7 cellular contexts compared by ENCODE assay signal in the genomic region with DNA sequence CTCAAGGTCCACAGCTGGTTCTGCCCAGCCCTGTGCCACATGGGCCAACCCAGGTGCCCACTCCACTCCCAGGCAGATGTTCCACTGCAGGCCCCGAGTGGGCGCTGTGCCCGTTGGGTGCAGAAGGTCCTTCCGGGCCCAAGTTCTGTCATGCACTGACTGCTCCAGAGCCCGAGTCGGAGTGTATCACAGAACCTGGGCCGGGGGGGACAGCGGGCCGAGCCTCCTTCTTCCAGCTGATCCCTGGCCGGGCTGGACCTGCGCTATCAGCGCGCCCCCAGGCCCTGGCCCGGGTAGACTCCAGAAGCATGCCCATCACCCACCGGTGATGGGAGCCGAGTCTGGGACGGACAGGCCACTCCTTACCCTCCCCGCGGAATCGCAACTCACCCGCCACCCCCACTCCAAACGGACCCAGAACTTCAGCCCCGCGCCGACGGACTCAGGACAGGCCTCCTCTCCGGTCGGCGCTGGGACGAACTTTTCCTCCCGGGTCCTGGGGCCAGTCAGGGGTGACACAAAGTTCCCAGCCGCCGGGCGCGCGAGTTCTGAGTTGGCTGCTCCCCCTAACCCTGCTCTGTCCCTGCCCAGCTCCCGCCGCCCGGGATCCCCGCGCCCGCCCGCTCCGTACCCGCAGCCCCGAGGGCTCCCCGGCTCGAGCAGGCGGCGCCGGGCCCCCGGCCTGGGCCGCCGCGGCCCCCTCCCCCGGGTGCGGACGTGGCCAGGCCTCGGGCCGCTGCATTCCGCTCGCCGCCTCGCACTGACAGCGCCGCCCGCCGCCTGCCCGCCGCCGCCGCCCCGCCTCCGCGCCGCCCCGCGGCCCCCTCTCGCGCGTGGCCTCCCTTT. TPM values are rescaled to one million over a fixed set of nuclear protein-coding genes. Genes with fewer than 3 reads are reported as not detected.
A peak's percentile ranks its signal among the peaks of the same experiment; 100 is the strongest.
DNase-seq lines count a peak whose midpoint lies in the region; ATAC-seq and TF ChIP-seq lines count a peak whose summit lies in the region.

A gene with protein sequence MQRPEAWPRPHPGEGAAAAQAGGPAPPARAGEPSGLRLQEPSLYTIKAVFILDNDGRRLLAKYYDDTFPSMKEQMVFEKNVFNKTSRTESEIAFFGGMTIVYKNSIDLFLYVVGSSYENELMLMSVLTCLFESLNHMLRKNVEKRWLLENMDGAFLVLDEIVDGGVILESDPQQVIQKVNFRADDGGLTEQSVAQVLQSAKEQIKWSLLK (minus strand): TSS at position 762 of the 846 bp plus-strand sequence. CDS start 20 bp downstream, at position 742.

- POLR2A ChIA-PET in Panc1 (lab: Charles Lee), result interaction anchor here (0.5 kb wide), 1 partner anchor 122 kb away, joined by 7 read pairs; no protein-coding TSS in a partner anchor

- H3K4me1 ChIP-seq in Panc1 (ENCODE audit: control insufficient read depth, insufficient read depth, low read length), result peaks cover 11% of the 10 kb centered on the region
- peaks cover 5% of the 10 kb centered on the region for H3K4me1 ChIP-seq in cardiac muscle cell (ENCODE audit: low read depth)

- TF ChIP-seq POLR2A in GM18505 (IDR thresholded peaks at IDR 0.05; ENCODE audit: borderline replicate concordance, extremely low read depth, insufficient read depth, insufficient read length), result no peak

- H3K27ac ChIP-seq in Panc1 (ENCODE audit: low read length) (peak within 1 kb of the TSS; percentile 25; the same call in 1 of the 2 replicates), cardiac muscle cell (no peak within 1 kb of the TSS)

- H3K9me3 Mint-ChIP-seq in activated naive CD4-positive, alpha-beta T cell treated with anti-CD3 and anti-CD28 coated beads, Interleukin-2, amount 10 ng/mL, durations not matched to agents 7 days and 5 days, result no peaks in the 10 kb centered on the region

- no peaks in the 10 kb centered on the region for H3K36me3 Mint-ChIP-seq in activated naive CD4-positive, alpha-beta T cell treated with anti-CD3 and anti-CD28 coated beads, Interleukin-2, amount 10 ng/mL, durations not matched to agents 7 days and 5 days

- intact Hi-C loops in Panc1 (cut with micrococcal nuclease; ENCODE audit: unreplicated experiment), result no loop called here
- intact Hi-C loops in posterior vena cava (cut with DNase I), result no loop called here

- peak; percentile 22 for DNase-seq in Panc1 (ENCODE audit: low read depth, low spot score)
- peak; percentile 77 for DNase-seq in activated naive CD4-positive, alpha-beta T cell treated with anti-CD3 and anti-CD28 coated beads, Interleukin-2, amount 10 ng/mL, durations not matched to agents 7 days and 5 days
- peak; percentile 57 to 61 for DNase-seq in cardiac muscle cell (ENCODE audit: low read depth in 1 of 2, low spot score in 1 of 2)
- DNase-seq in posterior vena cava (ENCODE audit: low spot score), result peak; percentile 91
- no peak for DNase-seq in GDM1 (lab: John Stamatoyannopoulos, UW)

- in situ Hi-C loops in Panc1 (cut with HindIII; ENCODE audit: low pct_unique_long_range_greater_than_20kb, low sequenced_read_pairs), result no loop called here

- CTCF ChIA-PET in Panc1 (lab: Charles Lee), result interaction anchor here (2.4 kb wide), 1 partner anchor 12 kb away, joined by 7 read pairs; no protein-coding TSS in a partner anchor
- CTCF ChIA-PET in activated naive CD4-positive, alpha-beta T cell treated with anti-CD3 and anti-CD28 coated beads, Interleukin-2, amount 10 ng/mL, durations not matched to agents 7 days and 5 days (lab: Charles Lee), result interaction anchor here (1.1 to 4.2 kb wide), 10 partner anchors 8 to 90 kb away, joined by 3 to 36 read pairs (median 7); partner anchors contain the start of gene NFE2L1

- peaks cover 85% of the 10 kb centered on the region for H3K27me3 Mint-ChIP-seq in activated naive CD4-positive, alpha-beta T cell treated with anti-CD3 and anti-CD28 coated beads, Interleukin-2, amount 10 ng/mL, durations not matched to agents 7 days and 5 days

- H3K4me1 Mint-ChIP-seq in activated naive CD4-positive, alpha-beta T cell treated with anti-CD3 and anti-CD28 coated beads, Interleukin-2, amount 10 ng/mL, durations not matched to agents 7 days and 5 days, result peaks cover 21% of the 10 kb centered on the region

- H3K4me3 ChIP-seq in Panc1 (ENCODE audit: low read depth in 2 of 2, low read length in 2 of 2) (peak within 1 kb of the TSS; percentile 50 to 67), cardiac muscle cell (peak within 1 kb of the TSS; percentile 38)

- H3K36me3 ChIP-seq in Panc1 (ENCODE audit: control insufficient read depth, insufficient read depth, low read length) (no peaks in the 10 kb centered on the region), cardiac muscle cell (no peaks in the 10 kb centered on the region)

- TF ChIP-seq CTCF in Panc1 (IDR thresholded peaks at IDR 0.05), result peak; percentile 84
- peak; percentile 63 for TF ChIP-seq CTCF in cardiac muscle cell (IDR thresholded peaks at IDR 0.05; ENCODE audit: low read depth, low read length)

- peak within 1 kb of the TSS; percentile 77 for H3K4me3 Mint-ChIP-seq in activated naive CD4-positive, alpha-beta T cell treated with anti-CD3 and anti-CD28 coated beads, Interleukin-2, amount 10 ng/mL, durations not matched to agents 7 days and 5 days

- H3K27me3 ChIP-seq in Panc1 (ENCODE audit: control insufficient read depth, insufficient read depth, low read length), result peaks cover 5% of the 10 kb centered on the region; the same call in 1 of the 2 replicates
- peaks cover 29% of the 10 kb centered on the region for H3K27me3 ChIP-seq in cardiac muscle cell

- H3K9me3 ChIP-seq in Panc1 (ENCODE audit: control insufficient read depth, insufficient read depth, low read depth, low read length) (no peaks in the 10 kb centered on the region), cardiac muscle cell (ENCODE audit: low read depth) (no peaks in the 10 kb centered on the region)

- no TSS peak for BruUV-seq in Panc1 (replicated peaks; lab: Mats Ljungman, UMichigan)

- ATAC-seq in GM19023 (IDR thresholded peaks at IDR 0.05; ENCODE audit: unreplicated experiment), result peak; percentile 60
- ATAC-seq in Panc1, result peak; percentile 87
- no peak for ATAC-seq in GM18505 (IDR thresholded peaks at IDR 0.05; ENCODE audit: unreplicated experiment)

- H3K27ac Mint-ChIP-seq in activated naive CD4-positive, alpha-beta T cell treated with anti-CD3 and anti-CD28 coated beads, Interleukin-2, amount 10 ng/mL, durations not matched to agents 7 days and 5 days, result no peak within 1 kb of the TSS

RNA-seq across cellular contexts. Expression of the gene that starts here (rescaled TPM):
- total RNA-seq in Panc1 (2021; ENCODE audit: unreplicated experiment) (5.4 TPM), cardiac muscle cell (10.8 and 14.4 TPM in 2 replicates), posterior vena cava (100 to 1,000 TPM in 1 of 2 donors, 10 to 100 TPM in 1; 75.0 to 136 TPM)
- 5.3 TPM for polyA plus RNA-seq in Panc1 (2012; ENCODE audit: insufficient read length)
- polyA plus RNA-seq in cardiac muscle cell, result 23.5 and 36.1 TPM in 2 replicates
